14 cellular contexts compared by ENCODE assay signal in the genomic region with DNA sequence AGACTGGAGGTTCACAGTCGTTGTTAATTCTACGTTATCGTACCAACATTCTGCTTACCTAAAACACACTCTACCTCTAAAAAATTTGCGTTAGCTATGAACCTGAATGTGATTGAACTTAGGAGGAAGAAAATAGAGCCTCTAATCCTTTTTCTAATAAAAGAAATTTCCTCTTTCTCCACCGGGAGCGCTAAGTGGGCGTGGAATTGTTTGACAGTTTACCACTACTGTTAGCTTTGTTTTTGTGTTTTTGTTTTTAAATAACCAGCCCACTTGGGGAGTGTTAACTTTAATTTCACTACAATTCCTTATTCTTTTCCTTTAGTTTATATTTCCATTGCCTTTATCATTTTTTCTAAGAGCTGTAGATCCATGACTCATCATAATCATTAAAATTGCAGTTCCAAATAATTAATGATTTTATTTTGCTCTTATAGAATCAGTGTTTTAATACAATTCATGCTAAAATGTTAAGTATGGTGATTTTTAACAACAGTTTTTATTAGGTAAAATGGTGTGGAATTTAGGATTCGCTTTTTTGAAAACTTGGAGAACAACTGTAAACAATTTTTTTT. TPM values are rescaled to one million over a fixed set of nuclear protein-coding genes. Genes with fewer than 3 reads are reported as not detected.
DNase-seq lines count a peak whose midpoint lies in the region; ATAC-seq and TF ChIP-seq lines count a peak whose summit lies in the region.
"Had no signal": no experiment of that assay in that cellular context is flagged by ENCODE, and none has a peak within 500 bp of the region (broad histone marks: within the 10 kb centered on the region; RNA-seq: fewer than 3 reads in every experiment).

No MANE protein-coding gene starts in this region.

- H3K79me2 ChIP-seq in mammary epithelial cell (ENCODE audit: insufficient read depth, low read length) (peaks cover 37% of the 10 kb centered on the region), neural progenitor cell (ENCODE audit: low read depth) (no peaks in the 10 kb centered on the region)

- no peaks in the 10 kb centered on the region for H4K20me1 ChIP-seq in mammary epithelial cell (ENCODE audit: insufficient read depth, low read length)
- no peaks in the 10 kb centered on the region for H4K20me1 ChIP-seq in neural progenitor cell (ENCODE audit: low read depth)

- H3K4me1 ChIP-seq in mammary epithelial cell (ENCODE audit: insufficient read depth, low read length) (no peaks in the 10 kb centered on the region), neural progenitor cell (peaks cover 7% of the 10 kb centered on the region), upper lobe of left lung (no peaks in the 10 kb centered on the region)
- H3K4me1 ChIP-seq: tibial nerve had no signal

- DNase-seq in NCI-H82 (lab: John Stamatoyannopoulos, UW) (peak; percentile 19), NCI-H82 treated with DMSO at 0.1 percent for 48 hours (lab: John Stamatoyannopoulos, UW; ENCODE audit: unreplicated experiment) (no peak), HuH-7 (ENCODE audit: low spot score) (peak; percentile 20), mammary epithelial cell (no peak), neural progenitor cell (ENCODE audit: low spot score) (no peak), GM10248 (ENCODE audit: extremely low spot score) (no peak), nucleus accumbens (lab: John Stamatoyannopoulos, UW) (no peak), upper lobe of left lung (no peak)
- DNase-seq: activated naive CD8-positive, alpha-beta T cell treated with anti-CD3 and anti-CD28 coated beads, Interleukin-2, amount 50 U/mL, for 24 hours; cortex of kidney; NCI-H1694 treated with DMSO at 0.1 percent for 48 hours; occipital lobe had no signal

- intact Hi-C loops in mammary epithelial cell (cut with micrococcal nuclease) = no loop called here

- BruUV-seq in mammary epithelial cell (replicated peaks; lab: Mats Ljungman, UMichigan) = no TSS peak

- no peaks in the 10 kb centered on the region for H3K9me3 Mint-ChIP-seq in neural progenitor cell
- H3K9me3 Mint-ChIP-seq: activated naive CD8-positive, alpha-beta T cell treated with anti-CD3 and anti-CD28 coated beads, Interleukin-2, amount 50 U/mL, for 24 hours; WTC11 had no signal

- dilution Hi-C loops in mammary epithelial cell (cut with HindIII; ENCODE audit: low sequenced_read_pairs) = no loop called here

- in situ Hi-C loops in mammary epithelial cell (cut with MboI; ENCODE audit: low sequenced_read_pairs in 2 of 2) = no loop called here

- CTCF ChIA-PET in mammary epithelial cell (lab: Charles Lee; ENCODE audit: low non-redundant PET) = no interaction called here
- CTCF ChIA-PET in GM10248 (lab: Yijun Ruan, JAX) = interaction anchor here (1.0 to 1.9 kb wide), 4 partner anchors 11 to 18 kb away, joined by 3 to 13 read pairs (median 6); no protein-coding TSS in a partner anchor

- H3K36me3 Mint-ChIP-seq in neural progenitor cell = peaks cover 30% of the 10 kb centered on the region

- no peaks in the 10 kb centered on the region for H3K27me3 Mint-ChIP-seq in neural progenitor cell (ENCODE audit: insufficient read depth, low read depth)
- H3K27me3 Mint-ChIP-seq: activated naive CD8-positive, alpha-beta T cell treated with anti-CD3 and anti-CD28 coated beads, Interleukin-2, amount 50 U/mL, for 24 hours had no signal

- H3K27me3 ChIP-seq in mammary epithelial cell (ENCODE audit: insufficient read depth, low read length) (no peaks in the 10 kb centered on the region), neural progenitor cell (no peaks in the 10 kb centered on the region), upper lobe of left lung (no peaks in the 10 kb centered on the region)
- H3K27me3 ChIP-seq: tibial nerve had no signal

- TF ChIP-seq EP300 in upper lobe of left lung (IDR thresholded peaks at IDR 0.05) = no peak

- H3F3A ChIP-seq in neural progenitor cell (ENCODE audit: low read depth) = no peaks in the 10 kb centered on the region

- H3K4me2 ChIP-seq in mammary epithelial cell (ENCODE audit: insufficient read depth, low read depth, low read length) (no peak overlapping the region), neural progenitor cell (no peak overlapping the region)

- peaks cover 39% of the 10 kb centered on the region for H3K36me3 ChIP-seq in mammary epithelial cell (ENCODE audit: insufficient read depth, low read length)
- no peaks in the 10 kb centered on the region for H3K36me3 ChIP-seq in neural progenitor cell
- H3K36me3 ChIP-seq in upper lobe of left lung = peaks cover 4 to 41% (median 20%) of the 10 kb centered on the region in 4 donors

- POLR2A ChIA-PET in GM10248 (lab: Yijun Ruan, JAX) = no interaction called here

- H3K27ac ChIP-seq in mammary epithelial cell (ENCODE audit: insufficient read depth, low read depth, low read length) (no peak overlapping the region), neural progenitor cell (no peak overlapping the region), upper lobe of left lung (no peak overlapping the region)
- H3K27ac ChIP-seq: tibial nerve had no signal

- H3K27ac Mint-ChIP-seq in neural progenitor cell = no peak overlapping the region
- H3K27ac Mint-ChIP-seq: activated naive CD8-positive, alpha-beta T cell treated with anti-CD3 and anti-CD28 coated beads, Interleukin-2, amount 50 U/mL, for 24 hours; WTC11 had no signal

- H3K9me3 ChIP-seq in mammary epithelial cell (replicated peaks; ENCODE audit: insufficient read depth, low read length) (no peaks in the 10 kb centered on the region), neural progenitor cell (ENCODE audit: low read depth) (no peaks in the 10 kb centered on the region), upper lobe of left lung (no peaks in the 10 kb centered on the region)
- H3K9me3 ChIP-seq: tibial nerve had no signal

- H3K9ac ChIP-seq in mammary epithelial cell (ENCODE audit: insufficient read depth, low read length) (no peak overlapping the region), neural progenitor cell (no peak overlapping the region)

- peaks cover 7% of the 10 kb centered on the region for H3K4me1 Mint-ChIP-seq in neural progenitor cell

- no peak overlapping the region for H3K4me3 Mint-ChIP-seq in neural progenitor cell
- H3K4me3 Mint-ChIP-seq: activated naive CD8-positive, alpha-beta T cell treated with anti-CD3 and anti-CD28 coated beads, Interleukin-2, amount 50 U/mL, for 24 hours; WTC11 had no signal

- ATAC-seq in upper lobe of left lung (ENCODE audit: low FRiP score in 2 of 2) = no peak
- ATAC-seq: activated naive CD8-positive, alpha-beta T cell treated with anti-CD3 and anti-CD28 coated beads, Interleukin-2, amount 50 U/mL, for 24 hours; WTC11 had no signal

- WGBS in mammary epithelial cell (ENCODE audit: low coverage, missing lambda C conversion rate) = 98% methylated on average over 8 of the region's 8 CpGs
- WGBS in upper lobe of left lung, 2 donors = 89 to 90% methylated on average over 8 of the region's 8 CpGs

- H3K4me3 ChIP-seq in mammary epithelial cell (replicated peaks in 1 of 3; ENCODE audit: insufficient read depth in 1 of 3, low read depth in 2 of 3, low read length in 3 of 3) (no peak overlapping the region), neural progenitor cell (no peak overlapping the region), upper lobe of left lung (no peak overlapping the region)
- H3K4me3 ChIP-seq: tibial nerve had no signal

- H2AFZ ChIP-seq in mammary epithelial cell (ENCODE audit: low read depth, low read length) (no peak overlapping the region), neural progenitor cell (replicated peaks) (no peak overlapping the region)

- no peak for TF ChIP-seq POLR2A in upper lobe of left lung (IDR thresholded peaks at IDR 0.05)

- TF ChIP-seq CTCF in mammary epithelial cell (conservative IDR thresholded peaks at IDR 0.05 in 1 of 2, IDR thresholded peaks at IDR 0.05 in 1 of 2; ENCODE audit: extremely low read depth in 1 of 2, insufficient read depth in 1 of 2, low read depth in 1 of 2, low read length in 2 of 2) (peak; percentile 29), neural progenitor cell (IDR thresholded peaks at IDR 0.05) (peak; percentile 47), GM10248 (IDR thresholded peaks at IDR 0.05; ENCODE audit: control extremely low read depth, extremely low read depth, low read depth, missing control alignments) (no peak), upper lobe of left lung (IDR thresholded peaks at IDR 0.05) (no peak)

RNA-seq across cellular contexts. Expression of a gene that starts 55.0 kb away (rescaled TPM):
- total RNA-seq in mammary epithelial cell (10 to 100 TPM; 24.8 to 47.1 TPM), neural progenitor cell (ENCODE audit: low replicate concordance) (84.6 and 146 TPM in 2 replicates), upper lobe of left lung (10 to 100 TPM; 19.9 to 40.4 (median 25.6) TPM)
- polyA plus RNA-seq in mammary epithelial cell = 66.2 TPM
- 77.9 TPM for polyA minus RNA-seq in mammary epithelial cell

Comparison
In these comparisons a context has a peak if more than half of its experiments do, and no peak if none do; other contexts are left out.
1. DNase-seq: peak in NCI-H82 (single experiment) and HuH-7 (single experiment); none in NCI-H82 treated with DMSO at 0.1 percent for 48 hours (single experiment), mammary epithelial cell (single experiment), neural progenitor cell (single experiment), GM10248 (single experiment), nucleus accumbens (0 of 56) and upper lobe of left lung (0 of 2).
2. CTCF ChIP-seq: peak in mammary epithelial cell (2 of 2) and neural progenitor cell (single experiment); none in GM10248 (single experiment) and upper lobe of left lung (0 of 6).